ENCODE assay signal across 14 cellular contexts in genomic region chr12:68397566-68398158, GRCh38.
DNase-seq lines count a peak whose midpoint lies in the region; ATAC-seq and TF ChIP-seq lines count a peak whose summit lies in the region.
"Had no signal": no experiment of that assay in that cellular context is flagged by ENCODE, and none has a peak within 500 bp of the region (broad histone marks: within the 10 kb centered on the region; RNA-seq: fewer than 3 reads in every experiment).

No MANE protein-coding gene starts in this region.

- H3K36me3 ChIP-seq in osteoblast (ENCODE audit: insufficient read depth, low read length), result no peaks in the 10 kb centered on the region

- no peaks in the 10 kb centered on the region for H3K27me3 ChIP-seq in osteoblast (ENCODE audit: insufficient read depth, low read length)

- H2AFZ ChIP-seq in osteoblast (ENCODE audit: low read length), result peak overlapping the region; percentile 32

- TF ChIP-seq CTCF in fibroblast of the aortic adventitia (IDR thresholded peaks at IDR 0.05; ENCODE audit: insufficient read depth, low read length) (no peak), osteoblast (IDR thresholded peaks at IDR 0.05; ENCODE audit: extremely low read depth, low read depth, low read length) (no peak)

- H3K27ac ChIP-seq in osteoblast (ENCODE audit: low read depth, low read length), result no peak overlapping the region
- H3K27ac ChIP-seq: 22Rv1 had no signal

- DNase-seq in DMS53 (lab: John Stamatoyannopoulos, UW) (peak; percentile 10), DMS53 treated with DMSO at 0.1 percent for 48 hours (lab: John Stamatoyannopoulos, UW; ENCODE audit: unreplicated experiment) (no peak), dermis blood vessel endothelial cell (peak; percentile 41), fibroblast of the aortic adventitia (ENCODE audit: low read depth) (peak; percentile 9), osteoblast (ENCODE audit: insufficient read length, low spot score, missing footprints) (no peak), G401 (ENCODE audit: low spot score) (no peak), DMS 273 (lab: John Stamatoyannopoulos, UW; ENCODE audit: unreplicated experiment) (no peak)
- DNase-seq: Caco-2; CD8-positive, alpha-beta memory T cell; DMS79; GOT3; H9 had no signal

- no peak for ATAC-seq in GM21390 (IDR thresholded peaks at IDR 0.05; ENCODE audit: unreplicated experiment)

- no peak overlapping the region for H3K4me3 ChIP-seq in fibroblast of the aortic adventitia (ENCODE audit: low read depth, low read length)
- H3K4me3 ChIP-seq in osteoblast (ENCODE audit: insufficient read depth, low read length), result no peak overlapping the region

- no peaks in the 10 kb centered on the region for H3K4me1 ChIP-seq in osteoblast (ENCODE audit: insufficient read depth, low read length)
- H3K4me1 ChIP-seq: Caco-2 had no signal

- in situ Hi-C loops in G401 (cut with HindIII; ENCODE audit: low sequenced_read_pairs), result no loop called here

- no peaks in the 10 kb centered on the region for H3K9me3 ChIP-seq in osteoblast (ENCODE audit: low read depth, low read length)
- H3K9me3 ChIP-seq: Caco-2 had no signal

- no peaks in the 10 kb centered on the region for H3K79me2 ChIP-seq in osteoblast (ENCODE audit: insufficient read depth, low read length)

- H3K4me2 ChIP-seq in osteoblast (ENCODE audit: insufficient read depth, low read length), result no peak overlapping the region

- H4K20me1 ChIP-seq in osteoblast (ENCODE audit: insufficient read depth, low read length), result no peaks in the 10 kb centered on the region

Comparison
In these comparisons a context has a peak if more than half of its experiments do, and no peak if none do; other contexts are left out.
1. DNase-seq: peak in DMS53 (single experiment), dermis blood vessel endothelial cell (single experiment) and fibroblast of the aortic adventitia (single experiment); none in DMS53 treated with DMSO at 0.1 percent for 48 hours (single experiment), osteoblast (single experiment), G401 (single experiment) and DMS 273 (single experiment).